Comparison of ENCODE assay signal across 13 cellular contexts in the genomic region with DNA sequence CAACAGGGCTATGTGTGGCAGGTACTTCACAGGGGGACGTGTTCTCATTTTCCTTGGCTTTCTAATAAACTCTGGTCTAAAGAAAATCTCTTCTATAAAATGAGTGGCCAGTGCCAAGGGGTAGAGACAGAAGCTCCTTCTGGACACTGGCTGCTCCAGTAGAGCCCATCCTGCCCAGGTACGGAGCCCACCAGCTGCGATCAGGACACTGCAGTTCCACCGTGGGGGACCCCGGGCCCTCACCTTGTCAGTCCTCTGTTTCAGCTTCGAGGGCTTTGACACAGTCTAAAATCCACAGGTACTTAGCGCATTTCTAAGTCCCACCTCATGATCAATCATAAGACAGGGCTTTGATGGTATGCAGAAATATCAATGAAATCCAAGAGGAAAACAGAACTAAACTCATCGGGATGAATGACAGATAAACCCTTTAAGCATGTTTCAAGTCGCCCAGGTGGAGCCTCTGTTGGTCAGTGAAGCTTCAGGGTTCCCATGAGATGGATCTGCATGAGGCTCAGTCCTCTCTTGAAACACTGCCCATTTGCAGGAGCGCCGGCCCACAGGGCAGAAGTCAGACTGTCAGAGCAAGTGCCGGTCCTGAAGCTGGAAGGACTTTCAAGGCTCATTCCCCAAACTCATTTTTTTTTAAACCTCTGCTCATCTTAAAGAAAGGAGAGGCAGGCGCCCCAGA. TPM values are rescaled to one million over a fixed set of nuclear protein-coding genes. Genes with fewer than 3 reads are reported as not detected.
DNase-seq lines count a peak whose midpoint lies in the region; ATAC-seq, FAIRE-seq and TF ChIP-seq lines count a peak whose summit lies in the region.
"Had no signal": no experiment of that assay in that cellular context is flagged by ENCODE, and none has a peak within 500 bp of the region (broad histone marks: within the 10 kb centered on the region; RNA-seq: fewer than 3 reads in every experiment).

No MANE protein-coding gene starts in this region.

- H3K27ac ChIP-seq in SK-N-SH (ENCODE audit: low read depth in 2 of 2, low read length in 1 of 2) = no peak overlapping the region
- H3K27ac ChIP-seq in GM12878 (ENCODE audit: control insufficient read depth, insufficient read depth) = peak overlapping the region; percentile 79
- peak overlapping the region; percentile 76 to 85 for H3K27ac ChIP-seq in prostate gland

- H3K36me3 ChIP-seq in SK-N-SH (replicated peaks in 1 of 2; ENCODE audit: control insufficient read depth in 1 of 2, insufficient read depth in 2 of 2, low read length in 1 of 2) = peaks cover 0 to 27% of the 10 kb centered on the region in 2 experiments
- H3K36me3 ChIP-seq in GM12878 (ENCODE audit: control insufficient read depth in 2 of 2, insufficient read depth in 2 of 2, low read length in 1 of 2) = peaks cover 10 to 20% of the 10 kb centered on the region in 2 experiments
- H3K36me3 ChIP-seq in prostate gland = no peaks in the 10 kb centered on the region

- H3K9me2 ChIP-seq in SK-N-SH = no peaks in the 10 kb centered on the region

- 93% methylated on average over 10 of the region's 13 CpGs for WGBS in SK-N-SH (ENCODE audit: low lambda C conversion rate)
- WGBS in GM12878 (ENCODE audit: insufficient coverage, insufficient replicate concordance, low lambda C conversion rate, missing lambda C conversion rate) = 52% methylated on average over 13 of the region's 13 CpGs
- 70% methylated on average over 13 of the region's 13 CpGs for WGBS in prostate gland

- H2AFZ ChIP-seq in SK-N-SH (ENCODE audit: low read depth) (no peak overlapping the region), GM12878 (ENCODE audit: control insufficient read depth, low read depth, low read length) (no peak overlapping the region; the same call in 1 of the 2 replicates)

- SMC1A ChIA-PET in GM12878 (lab: Charles Lee; ENCODE audit: uncharacterized antibody, unreplicated experiment) = interaction anchor here (0.6 to 1.9 kb wide), 12 partner anchors 12 to 221 kb away, joined by 3 to 10 read pairs (median 4); partner anchors contain the start of gene TERT

- H3K27me3 ChIP-seq in SK-N-SH (ENCODE audit: insufficient read depth) (no peaks in the 10 kb centered on the region), GM12878 (replicated peaks in 1 of 2; ENCODE audit: control insufficient read depth in 2 of 2, insufficient read depth in 2 of 2, low read length in 1 of 2) (no peaks in the 10 kb centered on the region), prostate gland (replicated peaks; ENCODE audit: insufficient read depth) (no peaks in the 10 kb centered on the region)

- no peak overlapping the region for H3K27ac Mint-ChIP-seq in MCF 10A (ENCODE audit: low read depth, unreplicated experiment)
- H3K27ac Mint-ChIP-seq: dendritic cell treated with granulocyte-macrophage colony-stimulating factor and Interleukin-4, amounts not matched to agents 40 ng/mL and 50 ng/mL, for 4 days had no signal

- H3K9ac ChIP-seq in SK-N-SH (no peak overlapping the region), GM12878 (ENCODE audit: control insufficient read depth, insufficient read depth, low read length) (peak overlapping the region; percentile 52)

- FAIRE-seq in GM12878 (lab: Jason Lieb, UNC) = no peak

- H3K4me2 ChIP-seq in SK-N-SH (no peak overlapping the region), GM12878 (ENCODE audit: control insufficient read depth, insufficient read depth) (peak overlapping the region; percentile 97)

- H4K20me1 ChIP-seq in SK-N-SH (ENCODE audit: insufficient read depth) (no peaks in the 10 kb centered on the region), GM12878 (ENCODE audit: control insufficient read depth, insufficient read depth) (no peaks in the 10 kb centered on the region)

- peaks cover 33% of the 10 kb centered on the region for H3K36me3 Mint-ChIP-seq in MCF 10A (ENCODE audit: insufficient read depth, unreplicated experiment)

- H3K4me1 ChIP-seq in SK-N-SH (ENCODE audit: control insufficient read depth in 1 of 2, insufficient read depth in 2 of 2, low read depth in 1 of 2, low read length in 1 of 2) = no peaks in the 10 kb centered on the region
- H3K4me1 ChIP-seq in GM12878 (ENCODE audit: control insufficient read depth, insufficient read depth, low read length) = peaks cover 50% of the 10 kb centered on the region
- H3K4me1 ChIP-seq in prostate gland (replicated peaks) = peaks cover 14% of the 10 kb centered on the region

- intact Hi-C loops in GM12878 (cut with micrococcal nuclease; ENCODE audit: unreplicated experiment) (loop anchor here (10.0 kb wide), 1 partner anchor 480 kb away; the partner anchor contains the start of gene MRPL36), prostate gland (cut with DNase I) (no loop called here), MCF 10A (cut with micrococcal nuclease) (no loop called here)

- peaks cover 8% of the 10 kb centered on the region for H3K4me1 Mint-ChIP-seq in MCF 10A (ENCODE audit: insufficient read depth, unreplicated experiment)
- H3K4me1 Mint-ChIP-seq: neural crest cell had no signal

- no peak overlapping the region for H3K4me3 Mint-ChIP-seq in MCF 10A (ENCODE audit: unreplicated experiment)
- H3K4me3 Mint-ChIP-seq: dendritic cell treated with granulocyte-macrophage colony-stimulating factor and Interleukin-4, amounts not matched to agents 40 ng/mL and 50 ng/mL, for 4 days; neural crest cell had no signal

- no peaks in the 10 kb centered on the region for H3K9me3 Mint-ChIP-seq in MCF 10A (ENCODE audit: unreplicated experiment)

- TF ChIP-seq RAD21 in SK-N-SH (IDR thresholded peaks at IDR 0.05; ENCODE audit: low read length) = no peak
- TF ChIP-seq RAD21 in GM12878 (IDR thresholded peaks at IDR 0.05; ENCODE audit: insufficient read depth, low read depth, low read length) = no peak

- DNase-seq in SK-N-SH (no peak), GM12878 (ENCODE audit: low read depth, low spot score) (no peak), prostate gland (ENCODE audit: low spot score) (no peak), MCF 10A (ENCODE audit: unreplicated experiment) (no peak)
- no peak for DNase-seq in Jurkat, Clone E6-1 (ENCODE audit: low read depth, low spot score)
- DNase-seq in stimulated activated CD4-positive, alpha-beta T cell treated with anti-CD3 and anti-CD28 coated beads, Interleukin-4, amount 100 ng/mL, for 4 hours = no peak
- DNase-seq: hippocampal formation, MV-4-11 had no signal

- CTCF ChIA-PET in SK-N-SH (lab: Yijun Ruan, JAX) = interaction anchor here (0.9 kb wide), 1 partner anchor 11 kb away, joined by 3 read pairs; no protein-coding TSS in a partner anchor
- CTCF ChIA-PET in GM12878 (lab: Yijun Ruan, JAX) = interaction anchor here (0.9 to 1.9 kb wide), 4 partner anchors 11 to 27 kb away, joined by 3 to 8 read pairs (median 4); no protein-coding TSS in a partner anchor
- CTCF ChIA-PET in MCF 10A (lab: Yijun Ruan, JAX) = interaction anchor here (1.2 kb wide), 1 partner anchor 141 kb away, joined by 3 read pairs; no protein-coding TSS in a partner anchor

- no peak for TF ChIP-seq CTCF in SK-N-SH (IDR thresholded peaks at IDR 0.05)
- TF ChIP-seq CTCF in GM12878 (IDR thresholded peaks at IDR 0.05 in 2 of 3, conservative IDR thresholded peaks at IDR 0.05 in 1 of 3; ENCODE audit: control insufficient read depth in 2 of 3, extremely low read depth in 1 of 3, insufficient read depth in 1 of 3, low read depth in 3 of 3, low read length in 3 of 3) = no peak
- TF ChIP-seq CTCF in prostate gland (IDR thresholded peaks at IDR 0.05) = no peak
- no peak for TF ChIP-seq CTCF in MCF 10A (IDR thresholded peaks at IDR 0.05; ENCODE audit: unreplicated experiment)

- in situ Hi-C loops in GM12878 (cut with MboI) = no loop called here

- ATAC-seq in SK-N-SH treated with all-trans-retinoic acid at 6 μM for 48 hours = peak; percentile 10; the same call in 2 of the 3 replicates
- ATAC-seq in GM12878 = peak; percentile 11
- ATAC-seq in HG02678 (IDR thresholded peaks at IDR 0.05; ENCODE audit: unreplicated experiment) = no peak

- H3K9me3 ChIP-seq in SK-N-SH = no peaks in the 10 kb centered on the region
- H3K9me3 ChIP-seq in GM12878 (replicated peaks; ENCODE audit: control insufficient read depth, insufficient read depth, low read length) = peaks cover 14% of the 10 kb centered on the region
- no peaks in the 10 kb centered on the region for H3K9me3 ChIP-seq in prostate gland

- H3K79me2 ChIP-seq in SK-N-SH (ENCODE audit: insufficient read depth) (no peaks in the 10 kb centered on the region), GM12878 (ENCODE audit: control insufficient read depth, insufficient read depth, low read length) (no peaks in the 10 kb centered on the region)

- POLR2A ChIA-PET in SK-N-SH (lab: Yijun Ruan, JAX) (no interaction called here), GM12878 (lab: Charles Lee) (interaction anchor here (0.6 to 3.3 kb wide), 11 partner anchors 8 to 279 kb away, joined by 3 to 14 read pairs (median 3); partner anchors contain the start of genes CLPTM1L and TERT), MCF 10A (lab: Yijun Ruan, JAX) (no interaction called here)

- TF ChIP-seq EP300 in SK-N-SH (IDR thresholded peaks at IDR 0.05; ENCODE audit: borderline replicate concordance in 1 of 2, low read depth in 1 of 2, low read length in 1 of 2) (no peak), GM12878 (IDR thresholded peaks at IDR 0.05; ENCODE audit: borderline replicate concordance in 1 of 2, control insufficient read depth in 1 of 2, low read depth in 2 of 2, low read length in 2 of 2) (no peak)

- H3K4me3 ChIP-seq in SK-N-SH (ENCODE audit: low read depth in 2 of 2, low read length in 1 of 2) (no peak overlapping the region), GM12878 (peak overlapping the region; percentile 2; the same call in 1 of the 2 replicates), prostate gland (peak overlapping the region in 1 of 2 donors; percentile 26)
- H3K4me3 ChIP-seq in Jurkat, Clone E6-1 (ENCODE audit: low read length) = peak overlapping the region; percentile 51

- TF ChIP-seq POLR2A in GM12878 (IDR thresholded peaks at IDR 0.05; ENCODE audit: low read depth, low read length) = no peak
- no peak for TF ChIP-seq POLR2A in prostate gland (IDR thresholded peaks at IDR 0.05)

- peaks cover 4% of the 10 kb centered on the region for H3F3A ChIP-seq in SK-N-SH (replicated peaks; ENCODE audit: insufficient read depth)

- BruUV-seq in GM12878 (replicated peaks; lab: Mats Ljungman, UMichigan) (TSS peak; percentile 83), MCF 10A (replicated peaks; lab: Mats Ljungman, UMichigan) (no TSS peak)

- RAD21 ChIA-PET in GM12878 (lab: Charles Lee; ENCODE audit: unreplicated experiment) = interaction anchor here (0.7 to 2.0 kb wide), 9 partner anchors 10 to 180 kb away, joined by 3 to 7 read pairs (median 3); no protein-coding TSS in a partner anchor

- no peaks in the 10 kb centered on the region for H3K27me3 Mint-ChIP-seq in MCF 10A (ENCODE audit: insufficient read depth, unreplicated experiment)

RNA-seq across cellular contexts. Expression of gene TERT, which starts 20.3 kb away (rescaled TPM):
- polyA plus RNA-seq in SK-N-SH (2012; rRNA removed) = 1.8 and 2.4 TPM in 2 replicates
- 0.37 and 0.90 TPM in 2 replicates for polyA plus RNA-seq in SK-N-SH (2012; cell fraction: cytosol; rRNA removed)
- 11.8 and 18.1 TPM in 2 replicates for polyA plus RNA-seq in SK-N-SH (2012; cell fraction: nucleus; rRNA removed)
- 16.2 TPM for polyA plus RNA-seq in Jurkat, Clone E6-1 (2012; ENCODE audit: insufficient read depth, insufficient read length)
- total RNA-seq in GM12878 (2013; cell fraction: nucleolus; rRNA removed) = 29.3 and 36.2 TPM in 2 replicates
- 8.6 and 9.0 TPM in 2 replicates for total RNA-seq in GM12878 (2014; rRNA removed)
- total RNA-seq in GM12878 (2014; rRNA removed; fragmentation: Illumina TruSeq; extraction: Trizol) = 3.4 and 3.5 TPM in 2 replicates
- 14.8 and 21.5 TPM in 2 replicates for total RNA-seq in GM12878 (2021)
- polyA plus RNA-seq in GM12878 (2011; ENCODE audit: low read depth) = 0.05 TPM
- polyA plus RNA-seq in GM12878 (2011; rRNA removed) = 2.4 and 3.8 TPM in 2 replicates
- 4.6 and 8.2 TPM in 2 replicates for polyA plus RNA-seq in GM12878 (2011; cell fraction: cytosol; rRNA removed)
- 52.7 and 80.1 TPM in 2 replicates for polyA plus RNA-seq in GM12878 (2011; cell fraction: nucleus; rRNA removed)
- polyA plus RNA-seq in GM12878 (2012) = 0.95 and 1.0 TPM in 2 replicates
- polyA plus RNA-seq in GM12878 (2014; fragmentation: Illumina TruSeq; extraction: Trizol) = 0.57 and 2.4 TPM in 2 replicates
- under 1 TPM; 0.08 to 0.55 TPM for polyA plus RNA-seq in GM12878 (2014; fragmentation: Nextera tagmentation; extraction: Ambion mirVana)
- polyA plus RNA-seq in GM12878 (2014; rRNA removed) = 17.4 and 17.8 TPM in 2 replicates
- polyA plus RNA-seq in GM12878 (2016; fragmentation: Nextera tagmentation; extraction: Ambion mirVana) = 1 to 10 TPM; 6.1 to 6.5 TPM
- 1.9 and 5.6 TPM in 2 replicates for polyA minus RNA-seq in GM12878 (2011; rRNA and poly(A)+ RNA removed)
- 3.5 and 6.3 TPM in 2 replicates for polyA minus RNA-seq in GM12878 (2011; cell fraction: cytosol; rRNA and poly(A)+ RNA removed)
- polyA minus RNA-seq in GM12878 (2011; cell fraction: nucleus; rRNA and poly(A)+ RNA removed) = 10.5 and 15.5 TPM in 2 replicates
- 1 to 10 TPM in 1 of 2 donors, not detected in 1; 3.6 TPM for total RNA-seq in prostate gland
- 0.16 TPM in 1 of 2 replicates, not detected in the other for total RNA-seq in MCF 10A (2022)
- polyA plus RNA-seq: AG04450 had no signal

RNA-seq across cellular contexts. Expression of gene CLPTM1L, which starts 29.7 kb away (rescaled TPM):
- polyA plus RNA-seq in SK-N-SH (2012; rRNA removed) = 202 TPM in 2 replicates
- 166 and 192 TPM in 2 replicates for polyA plus RNA-seq in SK-N-SH (2012; cell fraction: cytosol; rRNA removed)
- 210 and 234 TPM in 2 replicates for polyA plus RNA-seq in SK-N-SH (2012; cell fraction: nucleus; rRNA removed)
- polyA plus RNA-seq in Jurkat, Clone E6-1 (2012; ENCODE audit: insufficient read depth, insufficient read length) = 283 TPM
- total RNA-seq in GM12878 (2013; cell fraction: nucleolus; rRNA removed) = 93.2 and 118 TPM in 2 replicates
- total RNA-seq in GM12878 (2014; rRNA removed) = 266 and 278 TPM in 2 replicates
- 142 and 171 TPM in 2 replicates for total RNA-seq in GM12878 (2014; rRNA removed; fragmentation: Illumina TruSeq; extraction: Trizol)
- total RNA-seq in GM12878 (2021) = 140 and 147 TPM in 2 replicates
- polyA plus RNA-seq in GM12878 (2011; ENCODE audit: low read depth) = 72.4 TPM
- polyA plus RNA-seq in GM12878 (2011; rRNA removed) = 80.8 and 124 TPM in 2 replicates
- polyA plus RNA-seq in GM12878 (2011; cell fraction: cytosol; rRNA removed) = 135 and 191 TPM in 2 replicates
- polyA plus RNA-seq in GM12878 (2011; cell fraction: nucleus; rRNA removed) = 148 and 184 TPM in 2 replicates
- polyA plus RNA-seq in GM12878 (2012) = 82.8 and 110 TPM in 2 replicates
- 87.8 and 163 TPM in 2 replicates for polyA plus RNA-seq in GM12878 (2014; fragmentation: Illumina TruSeq; extraction: Trizol)
- 10 to 100 TPM in 1 of 2 experiments, 1 to 10 TPM in 1; 2.9 to 22.8 TPM for polyA plus RNA-seq in GM12878 (2014; fragmentation: Nextera tagmentation; extraction: Ambion mirVana)
- polyA plus RNA-seq in GM12878 (2014; rRNA removed) = 195 and 219 TPM in 2 replicates
- 10 to 100 TPM; 34.2 to 39.9 TPM for polyA plus RNA-seq in GM12878 (2016; fragmentation: Nextera tagmentation; extraction: Ambion mirVana)
- 125 and 188 TPM in 2 replicates for polyA minus RNA-seq in GM12878 (2011; rRNA and poly(A)+ RNA removed)
- 55.8 and 65.4 TPM in 2 replicates for polyA minus RNA-seq in GM12878 (2011; cell fraction: cytosol; rRNA and poly(A)+ RNA removed)
- 43.2 and 68.0 TPM in 2 replicates for polyA minus RNA-seq in GM12878 (2011; cell fraction: nucleus; rRNA and poly(A)+ RNA removed)
- total RNA-seq in prostate gland = 100 to 1,000 TPM; 105 to 135 TPM
- 116 and 128 TPM in 2 replicates for total RNA-seq in MCF 10A (2022)

Comparison
In these comparisons a context has a peak if more than half of its experiments do, and no peak if none do; other contexts are left out.
1. H3K27ac ChIP-seq: peak in GM12878 (single experiment) and prostate gland (2 of 2); none in SK-N-SH (0 of 2).
2. H3K4me3 ChIP-seq: peak in Jurkat, Clone E6-1 (single experiment) and GM12878 (single experiment); none in SK-N-SH (0 of 2).